33 cellular contexts compared by ENCODE assay signal in the genomic region with DNA sequence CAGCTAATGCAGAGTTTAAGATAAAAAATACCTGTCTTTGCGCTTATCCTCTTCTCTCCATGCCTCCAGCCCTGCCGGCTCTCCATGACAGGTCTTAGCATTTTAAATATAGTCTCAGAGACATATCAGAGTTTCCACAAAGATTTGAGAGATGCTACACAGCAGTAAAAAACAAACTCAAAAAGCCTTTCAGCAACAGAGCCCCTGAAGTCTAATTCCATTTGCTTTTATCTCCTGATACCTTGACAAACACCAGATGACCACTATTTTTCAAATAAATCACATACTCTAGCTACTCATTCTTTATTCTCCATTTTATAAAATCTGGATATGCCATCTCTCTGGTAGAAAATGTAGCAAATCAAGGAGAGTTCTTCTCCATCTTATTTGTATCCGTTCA.
"Had no signal": no experiment of that assay in that cellular context is flagged by ENCODE, and none has a peak within 500 bp of the region (broad histone marks: within the 10 kb centered on the region; RNA-seq: fewer than 3 reads in every experiment).

No MANE protein-coding gene starts in this region.

- H3K4me1 ChIP-seq: adrenal gland, breast epithelium had no signal

- H3K27ac Mint-ChIP-seq: activated B cell treated with CpG ODN at 0.5 μM for 24 hours; activated CD4-positive, alpha-beta memory T cell treated with anti-CD3 and anti-CD28 coated beads for 36 hours; activated CD4-positive, alpha-beta T cell treated with anti-CD3 and anti-CD28 coated beads, Interleukin-2, amount 10 ng/mL, durations not matched to agents 24 days and 14 days; activated CD8-positive, alpha-beta T cell treated with anti-CD3 and anti-CD28 coated beads for 36 hours; activated naive CD4-positive, alpha-beta T cell treated with anti-CD3 and anti-CD28 coated beads for 36 hours; activated naive CD4-positive, alpha-beta T cell treated with anti-CD3 and anti-CD28 coated beads, Interleukin-2, amount 50 U/mL, for 72 hours; activated naive CD8-positive, alpha-beta T cell treated with anti-CD3 and anti-CD28 coated beads for 36 hours; activated T-cell treated with anti-CD3 and anti-CD28 coated beads, Interleukin-2, amount 50 U/mL, for 72 hours; activated T-helper 1 cell treated with anti-CD3 and anti-CD28 coated beads, Interleukin-12 subunit alpha, Interleukin-12 subunit beta, Interleukin-2, Interleukin-4 antibody, amounts not matched to agents 30 ng/mL and 10 ng/mL and 1 ng/mL, durations not matched to agents 14 hours and 24 hours and 36 hours; activated T-helper 17 cell treated with anti-CD3 and anti-CD28 coated beads, Interleukin-2, amount 50 U/mL, for 72 hours; T-helper 2 cell treated with Interferon-gamma antibody and Interleukin-4, amounts not matched to agents 5 μg/mL and 100 μg/mL, for 36 hours had no signal

- H3K27me3 ChIP-seq: adrenal gland, body of pancreas, brain microvascular endothelial cell, breast epithelium had no signal

- H3K4me3 Mint-ChIP-seq: activated B cell treated with CpG ODN at 0.5 μM for 24 hours; activated CD4-positive, alpha-beta memory T cell treated with anti-CD3 and anti-CD28 coated beads for 36 hours; activated CD4-positive, alpha-beta T cell treated with anti-CD3 and anti-CD28 coated beads, Interleukin-2, amount 10 ng/mL, durations not matched to agents 24 days and 14 days; activated CD8-positive, alpha-beta T cell treated with anti-CD3 and anti-CD28 coated beads for 36 hours; activated naive CD4-positive, alpha-beta T cell treated with anti-CD3 and anti-CD28 coated beads for 36 hours; activated naive CD8-positive, alpha-beta T cell treated with anti-CD3 and anti-CD28 coated beads for 36 hours; activated T-cell treated with anti-CD3 and anti-CD28 coated beads, Interleukin-2, amount 50 U/mL, for 4 hours; activated T-cell treated with anti-CD3 and anti-CD28 coated beads, Interleukin-2, amount 50 U/mL, for 72 hours; activated T-helper 1 cell treated with anti-CD3 and anti-CD28 coated beads, Interleukin-12 subunit alpha, Interleukin-12 subunit beta, Interleukin-2, Interleukin-4 antibody, amounts not matched to agents 30 ng/mL and 10 ng/mL and 1 ng/mL, durations not matched to agents 14 hours and 24 hours and 36 hours; activated T-helper 17 cell treated with anti-CD3 and anti-CD28 coated beads, Interleukin-2, amount 50 U/mL, for 72 hours; T-helper 2 cell treated with Interferon-gamma antibody and Interleukin-4, amounts not matched to agents 5 μg/mL and 100 μg/mL, for 36 hours had no signal

- H3K36me3 Mint-ChIP-seq: activated CD4-positive, alpha-beta memory T cell treated with anti-CD3 and anti-CD28 coated beads for 36 hours; activated naive CD4-positive, alpha-beta T cell treated with anti-CD3 and anti-CD28 coated beads, Interleukin-2, amount 50 U/mL, for 72 hours; activated naive CD8-positive, alpha-beta T cell treated with anti-CD3 and anti-CD28 coated beads for 36 hours had no signal

- H3K9me3 Mint-ChIP-seq: activated B cell treated with CpG ODN at 0.5 μM for 24 hours; activated CD4-positive, alpha-beta memory T cell treated with anti-CD3 and anti-CD28 coated beads for 36 hours; activated CD4-positive, alpha-beta T cell treated with anti-CD3 and anti-CD28 coated beads, Interleukin-2, amount 10 ng/mL, durations not matched to agents 24 days and 14 days; activated CD8-positive, alpha-beta T cell treated with anti-CD3 and anti-CD28 coated beads for 36 hours; activated naive CD4-positive, alpha-beta T cell treated with anti-CD3 and anti-CD28 coated beads for 36 hours; activated naive CD4-positive, alpha-beta T cell treated with anti-CD3 and anti-CD28 coated beads, Interleukin-2, amount 50 U/mL, for 72 hours; activated naive CD8-positive, alpha-beta T cell treated with anti-CD3 and anti-CD28 coated beads for 36 hours; activated T-cell treated with anti-CD3 and anti-CD28 coated beads, Interleukin-2, amount 50 U/mL, for 4 hours; activated T-cell treated with anti-CD3 and anti-CD28 coated beads, Interleukin-2, amount 50 U/mL, for 72 hours; activated T-helper 1 cell treated with anti-CD3 and anti-CD28 coated beads, Interleukin-12 subunit alpha, Interleukin-12 subunit beta, Interleukin-2, Interleukin-4 antibody, amounts not matched to agents 30 ng/mL and 10 ng/mL and 1 ng/mL, durations not matched to agents 14 hours and 24 hours and 36 hours; activated T-helper 17 cell treated with anti-CD3 and anti-CD28 coated beads, Interleukin-2, amount 50 U/mL, for 72 hours; T-helper 2 cell treated with Interferon-gamma antibody and Interleukin-4, amounts not matched to agents 5 μg/mL and 100 μg/mL, for 36 hours had no signal

- H3K36me3 ChIP-seq: adrenal gland, brain microvascular endothelial cell, breast epithelium had no signal

- H3K4me1 Mint-ChIP-seq: activated B cell treated with CpG ODN at 0.5 μM for 24 hours; activated CD4-positive, alpha-beta T cell treated with anti-CD3 and anti-CD28 coated beads, Interleukin-2, amount 10 ng/mL, durations not matched to agents 24 days and 14 days; activated naive CD8-positive, alpha-beta T cell treated with anti-CD3 and anti-CD28 coated beads for 36 hours; activated T-helper 17 cell treated with anti-CD3 and anti-CD28 coated beads, Interleukin-2, amount 50 U/mL, for 72 hours had no signal

- DNase-seq: activated B cell treated with CpG ODN at 0.5 μM for 24 hours; activated CD4-positive, alpha-beta memory T cell treated with anti-CD3 and anti-CD28 coated beads for 36 hours; activated CD4-positive, alpha-beta T cell treated with anti-CD3 and anti-CD28 coated beads for 4 hours; activated CD4-positive, alpha-beta T cell treated with anti-CD3 and anti-CD28 coated beads, Interleukin-2, amount 10 ng/mL, durations not matched to agents 24 days and 14 days; activated CD4-positive, alpha-beta T cell treated with anti-CD3 and anti-CD28 coated beads, Interleukin-2, amount 50 U/mL, for 1 hour; activated CD4-positive, alpha-beta T cell treated with anti-CD3 and anti-CD28 coated beads, Interleukin-2, amount 50 U/mL, for 4 hours; activated CD4-positive, CD25-positive, alpha-beta regulatory T cell treated with anti-CD3 and anti-CD28 coated beads, Interleukin-2, amount 50 U/mL, for 72 hours; activated CD8-positive, alpha-beta memory T cell treated with anti-CD3 and anti-CD28 coated beads, Interleukin-2, amount 50 U/mL, for 4 hours; activated CD8-positive, alpha-beta T cell treated with anti-CD3 and anti-CD28 coated beads for 36 hours; activated effector memory CD4-positive, alpha-beta T cell treated with anti-CD3 and anti-CD28 coated beads, Interleukin-2, amount 50 U/mL, for 16 hours; activated gamma-delta T cell treated with Interleukin-2 at 50 U/mL for 16 hours; activated naive CD4-positive, alpha-beta T cell; activated naive CD4-positive, alpha-beta T cell treated with anti-CD3 and anti-CD28 coated beads for 36 hours; activated naive CD4-positive, alpha-beta T cell treated with anti-CD3 and anti-CD28 coated beads, Interleukin-2, amount 50 U/mL, for 16 hours; activated naive CD8-positive, alpha-beta T cell treated with anti-CD3 and anti-CD28 coated beads for 36 hours; activated T-cell treated with anti-CD3 and anti-CD28 coated beads for 4 hours; activated T-cell treated with anti-CD3 and anti-CD28 coated beads, Interleukin-2, amount 50 U/mL, for 1 hour; activated T-cell treated with anti-CD3 and anti-CD28 coated beads, Interleukin-2, amount 50 U/mL, for 4 hours; activated T-cell treated with anti-CD3 and anti-CD28 coated beads, Interleukin-2, amount 50 U/mL, for 72 hours; adrenal gland; amniotic stem cell; aorta; body of pancreas; brain microvascular endothelial cell; central memory CD4-positive, alpha-beta T cell; T-helper 2 cell; T-helper 9 cell had no signal

- H3K4me3 ChIP-seq: adrenal gland, body of pancreas, breast epithelium had no signal

- H3K27ac ChIP-seq: body of pancreas, brain microvascular endothelial cell, breast epithelium, VCaP had no signal

- H3K27me3 Mint-ChIP-seq: activated B cell treated with CpG ODN at 0.5 μM for 24 hours; activated CD4-positive, alpha-beta T cell treated with anti-CD3 and anti-CD28 coated beads, Interleukin-2, amount 10 ng/mL, durations not matched to agents 24 days and 14 days had no signal

- H3K9me3 ChIP-seq: adrenal gland, body of pancreas, breast epithelium had no signal
